In genomic region chr11:119427279-119427678, GRCh38 we compare ENCODE assay signal across 1 cellular context.
TF ChIP-seq lines count a peak whose summit lies in the region.

No MANE protein-coding gene starts in this region.

TF ChIP-seq in K562, 482 proteins besides CTCF, POLR2A, EP300 and RAD21 (continued from another document and continues in another):
- TF ChIP-seq ZHX1 (conservative IDR thresholded peaks at IDR 0.05; ENCODE audit: low read length) = no peak
- peak; percentile 81 for TF ChIP-seq JUND (IDR thresholded peaks at IDR 0.05; ENCODE audit: borderline replicate concordance, low read depth, low read length)
- TF ChIP-seq JUND (tag; IDR thresholded peaks at IDR 0.05; ENCODE audit: borderline replicate concordance, low read depth, low read length) = peak; percentile 64; the same call in 1 of the 3 replicates
- peak; percentile 24 for TF ChIP-seq PRDM10 (IDR thresholded peaks at IDR 0.05; ENCODE audit: partially characterized antibody)
- no peak for TF ChIP-seq EGR1 (conservative IDR thresholded peaks at IDR 0.05)
- no peak for TF ChIP-seq ARID1B (IDR thresholded peaks at IDR 0.05)
- no peak for TF ChIP-seq CHD4 (IDR thresholded peaks at IDR 0.05; ENCODE audit: insufficient read depth, insufficient replicate concordance, low read depth, low read length, poor library complexity, severe bottlenecking)
- TF ChIP-seq ZEB2 (IDR thresholded peaks at IDR 0.05) = 0 out of 2 replicates have a peak, but pooled peaks have one; percentile 27
- TF ChIP-seq CBFA2T2 (conservative IDR thresholded peaks at IDR 0.05) = peak; percentile 47
- TF ChIP-seq SMAD1 (IDR thresholded peaks at IDR 0.05; ENCODE audit: low read depth, low read length, partially characterized antibody) = no peak
- peak; percentile 85 for TF ChIP-seq FOSL1 (tag; conservative IDR thresholded peaks at IDR 0.05)
- no peak for TF ChIP-seq POU5F1 (IDR thresholded peaks at IDR 0.05; ENCODE audit: borderline replicate concordance, low read depth, low read length, partially characterized antibody)
- TF ChIP-seq BRCA1 (IDR thresholded peaks at IDR 0.05) = no peak
- no peak for TF ChIP-seq BRCA1 (CRISPR knock-in tag; IDR thresholded peaks at IDR 0.05)
- peak; percentile 78 for TF ChIP-seq MGA (IDR thresholded peaks at IDR 0.05)
- TF ChIP-seq MCM5 (IDR thresholded peaks at IDR 0.05; ENCODE audit: low read depth) = no peak
- TF ChIP-seq CBX8 (IDR thresholded peaks at IDR 0.05; ENCODE audit: borderline replicate concordance, extremely low read depth, low read depth, low read length, poor library complexity, severe bottlenecking) = no peak
- no peak for TF ChIP-seq ATF2 (CRISPR knock-in tag; IDR thresholded peaks at IDR 0.05)
- TF ChIP-seq VEZF1 (CRISPR knock-in tag; IDR thresholded peaks at IDR 0.05) = peak; percentile 75
- TF ChIP-seq USF2 (CRISPR knock-in tag; IDR thresholded peaks at IDR 0.05) = peak; percentile 88
- no peak for TF ChIP-seq MXI1 (IDR thresholded peaks at IDR 0.05; ENCODE audit: low read depth, low read length)
- TF ChIP-seq ZNF41 (CRISPR knock-in tag; conservative IDR thresholded peaks at IDR 0.05) = no peak
- TF ChIP-seq ZFP30 (CRISPR knock-in tag; IDR thresholded peaks at IDR 0.05; ENCODE audit: borderline replicate concordance) = no peak
- TF ChIP-seq NR2C2 (CRISPR knock-in tag; IDR thresholded peaks at IDR 0.05) = no peak
- no peak for TF ChIP-seq NR2C2 (tag; IDR thresholded peaks at IDR 0.05)
- TF ChIP-seq NFRKB (IDR thresholded peaks at IDR 0.05; ENCODE audit: low read depth) = no peak
- TF ChIP-seq MNT (conservative IDR thresholded peaks at IDR 0.05) = peak; percentile 38 to 47; a peak in 2 of 4 replicates
- 0 out of 2 replicates have a peak, but pooled peaks have one; percentile 5 for TF ChIP-seq CREM (IDR thresholded peaks at IDR 0.05; ENCODE audit: low read depth)
- TF ChIP-seq KLF10 (CRISPR knock-in tag; IDR thresholded peaks at IDR 0.05) = no peak
- TF ChIP-seq NRF1 (conservative IDR thresholded peaks at IDR 0.05 in 1 of 2, IDR thresholded peaks at IDR 0.05 in 1 of 2) = peak in 1 of 2 experiments; percentile 18; a peak in 1 of 4 replicates
- TF ChIP-seq JUN (IDR thresholded peaks at IDR 0.05; ENCODE audit: borderline replicate concordance, low read depth, low read length) = peak; percentile 60; the same call in 1 of the 2 replicates
- TF ChIP-seq JUN (CRISPR knock-in tag; IDR thresholded peaks at IDR 0.05; ENCODE audit: borderline replicate concordance) = no peak
- no peak for TF ChIP-seq WHSC1 (IDR thresholded peaks at IDR 0.05; ENCODE audit: low read length)
- no peak for TF ChIP-seq SP2 (IDR thresholded peaks at IDR 0.05; ENCODE audit: extremely low read depth, low read depth, low read length, poor library complexity, severe bottlenecking)
